In genomic region chr2:70132244-70133126, GRCh38 we compare ENCODE assay signal across 1 cellular context.
A peak's percentile ranks its signal among the peaks of the same experiment; 100 is the strongest.
TF ChIP-seq lines count a peak whose summit lies in the region.

No MANE protein-coding gene starts in this region.

TF ChIP-seq in K562, 482 proteins besides CTCF, POLR2A, EP300 and RAD21 (continued from another document and continues in another):
- TF ChIP-seq ATF4 (CRISPR knock-in tag; IDR thresholded peaks at IDR 0.05) (0 out of 2 replicates have a peak, but pooled peaks have one; percentile 20), ZBTB49 (CRISPR knock-in tag; IDR thresholded peaks at IDR 0.05; ENCODE audit: borderline replicate concordance) (no peak), PHF8 (IDR thresholded peaks at IDR 0.05; ENCODE audit: borderline replicate concordance, low read length) (peak; percentile 17; the same call in 1 of the 2 replicates), CEBPG (CRISPR knock-in tag; IDR thresholded peaks at IDR 0.05) (no peak), CEBPG (tag; conservative IDR thresholded peaks at IDR 0.05 in 1 of 2, IDR thresholded peaks at IDR 0.05 in 1 of 2) (no peak), ZSCAN32 (CRISPR knock-in tag; IDR thresholded peaks at IDR 0.05) (no peak), SMARCC2 (IDR thresholded peaks at IDR 0.05; ENCODE audit: low read depth) (peak; percentile 25; the same call in 1 of the 2 replicates), C11orf30 (IDR thresholded peaks at IDR 0.05; ENCODE audit: low read depth) (peak; percentile 65), NFE2L1 (tag; IDR thresholded peaks at IDR 0.05; ENCODE audit: borderline replicate concordance, low read depth) (0 out of 2 replicates have a peak, but pooled peaks have one; percentile 20), POLR2AphosphoS5 (IDR thresholded peaks at IDR 0.05; ENCODE audit: control insufficient read depth, insufficient read depth, low read depth, low read length) (no peak), ZNF639 (CRISPR knock-in tag; conservative IDR thresholded peaks at IDR 0.05 in 1 of 2, IDR thresholded peaks at IDR 0.05 in 1 of 2) (peak in 1 of 2 experiments; percentile 79; a peak in 2 of 4 replicates), ZNF175 (CRISPR knock-in tag; IDR thresholded peaks at IDR 0.05; ENCODE audit: low read depth) (peak; percentile 64; the same call in 1 of the 2 replicates), POLR2H (tag; IDR thresholded peaks at IDR 0.05; ENCODE audit: low read depth) (0 out of 2 replicates have a peak, but pooled peaks have one; percentile 34), NR1H2 (CRISPR knock-in tag; IDR thresholded peaks at IDR 0.05) (no peak), HOXB6 (CRISPR knock-in tag; IDR thresholded peaks at IDR 0.05; ENCODE audit: borderline replicate concordance) (no peak), THRAP3 (IDR thresholded peaks at IDR 0.05; ENCODE audit: borderline replicate concordance) (no peak), ZNF592 (IDR thresholded peaks at IDR 0.05) (peak; percentile 86), GABPA (tag; conservative IDR thresholded peaks at IDR 0.05; ENCODE audit: low read depth) (peak; percentile 43), TAF15 (IDR thresholded peaks at IDR 0.05; ENCODE audit: low read depth, low read length) (no peak), ZBTB2 (IDR thresholded peaks at IDR 0.05) (peak; percentile 65; the same call in 1 of the 2 replicates), ZNF766 (CRISPR knock-in tag; conservative IDR thresholded peaks at IDR 0.05) (0 out of 2 replicates have a peak, but pooled peaks have one; percentile 24), TBP (optimal IDR thresholded peaks at IDR 0.05; ENCODE audit: low read depth, low read length) (peak; percentile 46), MTA1 (IDR thresholded peaks at IDR 0.05; ENCODE audit: borderline replicate concordance) (0 out of 2 replicates have a peak, but pooled peaks have one; percentile 20), ZNF212 (CRISPR knock-in tag; IDR thresholded peaks at IDR 0.05) (0 out of 2 replicates have a peak, but pooled peaks have one; percentile 28), CC2D1A (IDR thresholded peaks at IDR 0.05) (0 out of 2 replicates have a peak, but pooled peaks have one; percentile 19), ZNF644 (tag; IDR thresholded peaks at IDR 0.05; ENCODE audit: low read depth) (no peak; the same call in 1 of the 2 replicates), EGR1 (conservative IDR thresholded peaks at IDR 0.05) (no peak), PTBP1 (IDR thresholded peaks at IDR 0.05; ENCODE audit: low read depth, low read length) (no peak), NCOA6 (IDR thresholded peaks at IDR 0.05) (no peak), ZFP36 (IDR thresholded peaks at IDR 0.05; ENCODE audit: low read depth, low read length, partially characterized antibody) (no peak), TRIM24 (IDR thresholded peaks at IDR 0.05) (no peak), ZBTB40 (IDR thresholded peaks at IDR 0.05) (no peak), ZBTB40 (CRISPR knock-in tag; IDR thresholded peaks at IDR 0.05) (no peak), ZNF316 (IDR thresholded peaks at IDR 0.05) (peak; percentile 64), NFATC3 (IDR thresholded peaks at IDR 0.05) (0 out of 2 replicates have a peak, but pooled peaks have one; percentile 47), SUPT5H (IDR thresholded peaks at IDR 0.05) (peak; percentile 43; the same call in 1 of the 2 replicates), TAF9B (IDR thresholded peaks at IDR 0.05; ENCODE audit: partially characterized antibody) (peak; percentile 35), ARHGAP35 (IDR thresholded peaks at IDR 0.05; ENCODE audit: partially characterized antibody) (no peak), CHCHD3 (CRISPR knock-in tag; IDR thresholded peaks at IDR 0.05) (no peak), RBFOX2 (IDR thresholded peaks at IDR 0.05; ENCODE audit: low read depth, low read length) (peak; percentile 43; the same call in 1 of the 2 replicates), NR2C1 (IDR thresholded peaks at IDR 0.05) (no peak), NR2C1 (tag; IDR thresholded peaks at IDR 0.05) (peak; percentile 25; the same call in 1 of the 2 replicates)
